Comparison of ENCODE assay signal across 1 cellular context in the genomic region with DNA sequence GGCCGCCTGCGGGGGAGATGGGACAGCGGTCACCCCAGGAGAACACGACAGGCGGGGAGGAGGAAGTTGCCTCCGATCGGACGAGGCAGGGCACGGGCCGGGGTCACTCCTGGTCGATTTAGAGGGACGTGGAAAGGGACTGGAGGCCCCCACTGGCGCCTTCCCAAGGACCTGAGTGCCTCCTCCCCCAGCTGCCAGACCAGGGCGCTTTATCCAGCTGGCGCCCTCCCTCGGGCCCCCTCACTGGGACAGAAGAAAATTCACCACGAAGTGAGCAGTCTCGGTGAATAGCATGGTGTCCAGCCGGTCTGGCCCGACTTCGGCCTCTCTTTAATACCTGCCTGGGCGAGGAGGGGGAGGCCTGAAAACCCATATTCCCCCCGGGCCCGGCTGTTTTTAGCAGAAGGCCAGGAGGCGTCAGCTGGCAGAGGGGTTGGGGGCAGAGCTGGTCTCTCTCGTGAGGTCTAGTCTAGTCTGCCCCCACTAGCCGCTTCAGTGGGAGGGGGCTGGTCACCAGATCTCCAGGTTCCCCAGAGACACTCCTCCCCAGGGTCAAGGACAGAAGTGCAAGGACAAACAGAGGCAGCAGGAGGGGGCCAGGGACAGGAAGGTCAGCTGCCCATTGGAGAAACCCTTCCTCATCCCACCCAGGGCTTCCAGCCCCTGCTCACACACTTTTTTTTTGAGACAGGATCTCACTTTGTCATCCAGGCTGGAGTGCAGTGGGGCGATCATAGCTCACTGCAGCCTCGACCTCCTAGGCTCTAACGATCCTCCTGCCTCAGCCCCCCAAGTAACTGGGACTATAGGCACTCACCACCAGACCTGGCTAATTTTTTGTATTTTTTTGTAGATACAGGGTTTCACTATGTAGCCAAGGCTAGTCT.
TF ChIP-seq lines count a peak whose summit lies in the region.

No MANE protein-coding gene starts in this region.

TF ChIP-seq in SK-N-SH, 30 proteins besides CTCF, POLR2A, EP300 and RAD21:
- TF ChIP-seq TCF12 (IDR thresholded peaks at IDR 0.05) (no peak), YY1 (IDR thresholded peaks at IDR 0.05; ENCODE audit: low read depth) (no peak)
- TF ChIP-seq, protein P1, sequence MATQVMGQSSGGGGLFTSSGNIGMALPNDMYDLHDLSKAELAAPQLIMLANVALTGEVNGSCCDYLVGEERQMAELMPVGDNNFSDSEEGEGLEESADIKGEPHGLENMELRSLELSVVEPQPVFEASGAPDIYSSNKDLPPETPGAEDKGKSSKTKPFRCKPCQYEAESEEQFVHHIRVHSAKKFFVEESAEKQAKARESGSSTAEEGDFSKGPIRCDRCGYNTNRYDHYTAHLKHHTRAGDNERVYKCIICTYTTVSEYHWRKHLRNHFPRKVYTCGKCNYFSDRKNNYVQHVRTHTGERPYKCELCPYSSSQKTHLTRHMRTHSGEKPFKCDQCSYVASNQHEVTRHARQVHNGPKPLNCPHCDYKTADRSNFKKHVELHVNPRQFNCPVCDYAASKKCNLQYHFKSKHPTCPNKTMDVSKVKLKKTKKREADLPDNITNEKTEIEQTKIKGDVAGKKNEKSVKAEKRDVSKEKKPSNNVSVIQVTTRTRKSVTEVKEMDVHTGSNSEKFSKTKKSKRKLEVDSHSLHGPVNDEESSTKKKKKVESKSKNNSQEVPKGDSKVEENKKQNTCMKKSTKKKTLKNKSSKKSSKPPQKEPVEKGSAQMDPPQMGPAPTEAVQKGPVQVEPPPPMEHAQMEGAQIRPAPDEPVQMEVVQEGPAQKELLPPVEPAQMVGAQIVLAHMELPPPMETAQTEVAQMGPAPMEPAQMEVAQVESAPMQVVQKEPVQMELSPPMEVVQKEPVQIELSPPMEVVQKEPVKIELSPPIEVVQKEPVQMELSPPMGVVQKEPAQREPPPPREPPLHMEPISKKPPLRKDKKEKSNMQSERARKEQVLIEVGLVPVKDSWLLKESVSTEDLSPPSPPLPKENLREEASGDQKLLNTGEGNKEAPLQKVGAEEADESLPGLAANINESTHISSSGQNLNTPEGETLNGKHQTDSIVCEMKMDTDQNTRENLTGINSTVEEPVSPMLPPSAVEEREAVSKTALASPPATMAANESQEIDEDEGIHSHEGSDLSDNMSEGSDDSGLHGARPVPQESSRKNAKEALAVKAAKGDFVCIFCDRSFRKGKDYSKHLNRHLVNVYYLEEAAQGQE (IDR thresholded peaks at IDR 0.05; ENCODE audit: low read depth, low read length) = no peak
TF ChIP-seq in SK-N-SH: peak in this region for 0.
